ENCODE assay signal across 18 cellular contexts in the genomic region with DNA sequence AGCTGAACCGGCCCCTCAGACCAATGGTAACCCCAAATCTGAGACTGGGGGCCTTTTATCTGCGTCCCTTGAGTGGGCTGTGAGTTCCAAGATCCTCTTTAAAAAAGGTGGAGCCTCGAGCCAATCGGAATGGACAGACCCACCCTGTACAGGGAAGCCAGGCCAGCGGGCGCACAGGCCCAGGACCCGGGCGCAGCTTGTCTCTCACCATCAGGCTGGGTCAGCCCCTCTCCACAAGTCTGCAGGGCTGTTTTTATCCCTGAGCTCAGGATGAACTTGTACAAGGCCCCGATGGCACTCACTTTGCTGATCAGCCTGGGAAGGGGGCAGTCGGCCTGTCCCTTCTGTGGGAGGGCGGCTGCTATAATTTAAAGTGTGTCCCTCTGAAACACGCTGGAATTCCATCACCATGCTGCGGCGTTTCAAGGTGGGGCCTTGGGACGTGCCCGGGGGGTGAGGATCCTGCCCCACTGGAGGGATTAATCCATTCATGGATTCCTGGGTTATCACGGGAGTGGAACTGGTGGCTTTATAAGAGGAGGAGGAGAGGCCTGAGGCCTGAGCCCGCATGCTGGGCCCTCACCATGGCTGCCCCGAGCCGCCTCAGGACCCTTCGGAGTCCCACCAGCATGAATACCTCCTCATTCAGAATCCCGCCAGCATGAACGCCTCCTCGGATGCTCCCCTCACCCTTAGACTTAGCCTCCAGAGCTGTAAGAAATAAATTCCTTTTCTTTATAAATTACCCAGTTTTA. TPM values are rescaled to one million over a fixed set of nuclear protein-coding genes. Genes with fewer than 3 reads are reported as not detected.
DNase-seq lines count a peak whose midpoint lies in the region; ATAC-seq and TF ChIP-seq lines count a peak whose summit lies in the region.
"Had no signal": no experiment of that assay in that cellular context is flagged by ENCODE, and none has a peak within 500 bp of the region (broad histone marks: within the 10 kb centered on the region; RNA-seq: fewer than 3 reads in every experiment).

No MANE protein-coding gene starts in this region.

- H3K27ac Mint-ChIP-seq in central memory CD8-positive, alpha-beta T cell (ENCODE audit: low read depth), result no peak overlapping the region
- peak overlapping the region; percentile 80 for H3K27ac Mint-ChIP-seq in nephron progenitor cell
- H3K27ac Mint-ChIP-seq: CD4-positive, alpha-beta T cell had no signal

- TF ChIP-seq CTCF in nephron progenitor cell (IDR thresholded peaks at IDR 0.05) (no peak), testis (IDR thresholded peaks at IDR 0.05) (no peak), GM13976 (IDR thresholded peaks at IDR 0.05; ENCODE audit: borderline replicate concordance, control extremely low read depth, extremely low read depth, insufficient read depth, missing control alignments) (no peak), vagina (IDR thresholded peaks at IDR 0.05) (no peak)

- no peak for ATAC-seq in left ventricle myocardium superior
- ATAC-seq in left cardiac atrium, result no peak
- no peak for ATAC-seq in central memory CD8-positive, alpha-beta T cell (replicated peaks; ENCODE audit: extremely low read depth, poor library complexity, severe bottlenecking)
- ATAC-seq: HepG2 had no signal

- peak; percentile 21 for DNase-seq in left ventricle myocardium superior
- DNase-seq in left cardiac atrium, result no peak
- DNase-seq in central memory CD8-positive, alpha-beta T cell (ENCODE audit: low spot score in 2 of 2), result no peak
- no peak for DNase-seq in nephron progenitor cell
- DNase-seq in testis, result no peak
- no peak for DNase-seq in DMS79 treated with DMSO at 0.1 percent for 48 hours (lab: John Stamatoyannopoulos, UW)
- DNase-seq in GM13976 (ENCODE audit: low spot score), result no peak
- DNase-seq in vagina (ENCODE audit: extremely low spot score in 2 of 2), result no peak
- DNase-seq: 8988T; AML-193; C1 segment of cervical spinal cord; Calu3; CD4-positive, alpha-beta T cell; DMS 273 treated with DMSO at 0.1 percent for 48 hours had no signal

- H3K4me1 ChIP-seq in testis, result peaks cover 38% of the 10 kb centered on the region
- peaks cover 42% of the 10 kb centered on the region for H3K4me1 ChIP-seq in vagina

- peaks cover 7% of the 10 kb centered on the region for H3K36me3 Mint-ChIP-seq in central memory CD8-positive, alpha-beta T cell (ENCODE audit: insufficient read depth)
- no peaks in the 10 kb centered on the region for H3K36me3 Mint-ChIP-seq in nephron progenitor cell (ENCODE audit: low read depth)

- peaks cover 9% of the 10 kb centered on the region for H3K27me3 Mint-ChIP-seq in central memory CD8-positive, alpha-beta T cell
- H3K27me3 Mint-ChIP-seq in nephron progenitor cell (ENCODE audit: low read depth, poor library complexity), result peaks cover 8% of the 10 kb centered on the region

- no peaks in the 10 kb centered on the region for H3K9me3 Mint-ChIP-seq in central memory CD8-positive, alpha-beta T cell
- no peaks in the 10 kb centered on the region for H3K9me3 Mint-ChIP-seq in nephron progenitor cell
- H3K9me3 Mint-ChIP-seq: CD4-positive, alpha-beta T cell had no signal

- H3K4me3 ChIP-seq in testis (no peak overlapping the region), vagina (no peak overlapping the region)
- H3K4me3 ChIP-seq: GM12878, GM23248 had no signal

- H3K27me3 ChIP-seq in testis (no peaks in the 10 kb centered on the region), vagina (no peaks in the 10 kb centered on the region)

- TF ChIP-seq POLR2A in testis (IDR thresholded peaks at IDR 0.05) (no peak), vagina (IDR thresholded peaks at IDR 0.05) (no peak)

- intact Hi-C loops in left ventricle myocardium superior (cut with micrococcal nuclease) (loop anchor here (10.0 kb wide), 1 partner anchor 84 kb away; no protein-coding TSS in a partner anchor), left cardiac atrium (cut with DNase I) (loop anchor here (5.0 to 10.0 kb wide), 2 partner anchors 104 to 117 kb away; a partner anchor contains a TSS), testis (cut with DNase I; ENCODE audit: low total_unique reads) (loop anchor here (10.0 kb wide), 1 partner anchor 94 kb away; no protein-coding TSS in a partner anchor), vagina (cut with DNase I) (loop anchor here (5.0 kb wide), 1 partner anchor 112 kb away; no protein-coding TSS in a partner anchor)

- H3K9me3 ChIP-seq in testis, result no peaks in the 10 kb centered on the region
- no peaks in the 10 kb centered on the region for H3K9me3 ChIP-seq in vagina

- H3K4me1 Mint-ChIP-seq in central memory CD8-positive, alpha-beta T cell, result peaks cover 10% of the 10 kb centered on the region
- peaks cover 18% of the 10 kb centered on the region for H3K4me1 Mint-ChIP-seq in nephron progenitor cell

- 86 to 87% methylated on average over 16 to 24 of the region's 24 CpGs for WGBS in testis, 2 donors

- in situ Hi-C loops in GM13976 (cut with MboI; ENCODE audit: low sequenced_read_pairs, unreplicated experiment), result loop anchor here (5.0 kb wide), 1 partner anchor 117 kb away; no protein-coding TSS in a partner anchor

- H3K4me3 Mint-ChIP-seq in central memory CD8-positive, alpha-beta T cell, result peak overlapping the region; percentile 37
- no peak overlapping the region for H3K4me3 Mint-ChIP-seq in nephron progenitor cell
- H3K4me3 Mint-ChIP-seq: CD4-positive, alpha-beta T cell had no signal

- no peaks in the 10 kb centered on the region for H3K36me3 ChIP-seq in testis (ENCODE audit: low read depth, missing control alignments)
- no peaks in the 10 kb centered on the region for H3K36me3 ChIP-seq in vagina

- H3K27ac ChIP-seq in testis, result peak overlapping the region; percentile 9 to 84
- no peak overlapping the region for H3K27ac ChIP-seq in vagina
- H3K27ac ChIP-seq: GM23248 had no signal

RNA-seq across cellular contexts. Expression of a gene that starts 14.1 kb away (rescaled TPM):
- total RNA-seq in left ventricle myocardium superior, result 8.3 TPM
- 10 to 100 TPM in 1 of 2 donors, 1 to 10 TPM in 1; 8.0 to 11.7 TPM for total RNA-seq in left cardiac atrium
- 10 to 100 TPM; 15.5 to 24.5 TPM for total RNA-seq in testis
- 8.9 TPM for polyA plus RNA-seq in testis (ENCODE audit: insufficient read depth, low read depth, low replicate concordance)
- total RNA-seq in vagina, result 35.6 TPM

RNA-seq across cellular contexts. Expression of a gene that starts 14.4 kb away (rescaled TPM):
- total RNA-seq in left ventricle myocardium superior (1.9 TPM), left cardiac atrium (1 to 10 TPM; 2.5 to 5.3 TPM), testis (1 to 10 TPM; 4.6 to 8.0 TPM), vagina (2.9 TPM)
- 2.5 TPM for polyA plus RNA-seq in testis (ENCODE audit: insufficient read depth, low read depth, low replicate concordance)
- total RNA-seq: G401, GM12878 had no signal

RNA-seq across cellular contexts. Expression of a gene that starts 32.3 kb away (rescaled TPM):
- total RNA-seq in left ventricle myocardium superior, result not detected
- not detected for total RNA-seq in left cardiac atrium
- total RNA-seq in testis, result 1 to 10 TPM; 2.0 to 2.2 TPM
- polyA plus RNA-seq in testis (ENCODE audit: insufficient read depth, low read depth, low replicate concordance), result 0.37 TPM
- not detected for total RNA-seq in vagina
- total RNA-seq: CD4-positive, alpha-beta T cell; GM12878; GM23248 had no signal
- polyA plus RNA-seq: GM12878, GM23248 had no signal

RNA-seq across cellular contexts. Expression of a gene that starts 50.3 kb away (rescaled TPM):
- 10.2 TPM for total RNA-seq in left ventricle myocardium superior
- 10 to 100 TPM; 20.5 to 25.1 TPM for total RNA-seq in left cardiac atrium
- 100 to 1,000 TPM in 1 of 2 donors, 10 to 100 TPM in 1; 81.7 to 105 TPM for total RNA-seq in testis
- 42.5 TPM for polyA plus RNA-seq in testis (ENCODE audit: insufficient read depth, low read depth, low replicate concordance)
- 35.1 TPM for total RNA-seq in vagina
